Comparison of ENCODE assay signal across 8 cellular contexts in the genomic region with DNA sequence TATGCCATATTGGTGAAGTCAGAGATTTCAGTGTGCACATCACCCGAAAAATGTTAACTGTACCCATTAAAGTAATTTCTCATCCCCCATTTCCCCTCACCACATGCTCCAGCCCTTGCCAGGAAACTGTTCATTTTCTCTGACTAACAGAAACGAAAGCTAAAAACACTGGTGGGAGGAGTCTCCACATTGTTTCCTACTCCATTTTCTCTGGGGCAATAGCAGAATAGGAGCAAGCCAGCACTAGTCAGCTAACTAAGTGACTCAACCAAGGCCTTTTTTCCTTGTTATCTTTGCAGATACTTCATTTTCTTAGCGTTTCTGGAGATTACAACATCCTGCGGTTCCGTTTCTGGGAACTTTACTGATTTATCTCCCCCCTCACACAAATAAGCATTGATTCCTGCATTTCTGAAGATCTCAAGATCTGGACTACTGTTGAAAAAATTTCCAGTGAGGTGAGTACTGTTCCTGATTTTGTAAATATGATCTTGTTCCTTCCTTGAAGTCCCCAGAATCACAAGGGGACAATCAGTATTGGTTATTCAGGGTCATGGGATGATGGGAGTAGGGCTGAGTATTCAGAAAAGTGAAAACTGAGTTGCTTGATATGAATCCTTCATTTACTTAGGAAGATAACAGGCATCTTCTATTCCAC. TPM values are rescaled to one million over a fixed set of nuclear protein-coding genes. Genes with fewer than 3 reads are reported as not detected.
A peak's percentile ranks its signal among the peaks of the same experiment; 100 is the strongest.
DNase-seq lines count a peak whose midpoint lies in the region; ATAC-seq and TF ChIP-seq lines count a peak whose summit lies in the region.

A gene (plus strand): TSS at position 204 of the 658 bp plus-strand sequence. CDS start 4,774 bp downstream, outside the sequence.

- WGBS in prostate gland = 25% methylated on average over 5 of the region's 5 CpGs

- intact Hi-C loops in A673 (cut with micrococcal nuclease; ENCODE audit: unreplicated experiment) = loop anchor here (5.0 to 10.0 kb wide), 3 partner anchors 47 to 1045 kb away; a partner anchor contains a TSS
- intact Hi-C loops in Panc1 (cut with micrococcal nuclease; ENCODE audit: unreplicated experiment) = no loop called here
- intact Hi-C loops in prostate gland (cut with DNase I) = no loop called here

- peak within 1 kb of the TSS; percentile 100 for H3K27ac Mint-ChIP-seq in activated naive CD4-positive, alpha-beta T cell treated with anti-CD3 and anti-CD28 coated beads, Interleukin-2, amount 50 U/mL, for 72 hours

- H3K4me3 ChIP-seq in A673 (ENCODE audit: low read depth, low read length, poor library complexity, severe bottlenecking) (peak within 1 kb of the TSS; percentile 55), Panc1 (ENCODE audit: low read depth in 2 of 2, low read length in 2 of 2) (peak within 1 kb of the TSS; percentile 30 to 36; a peak in 3 of 4 replicates), prostate gland (peak within 1 kb of the TSS; percentile 21 to 26)

- no peaks in the 10 kb centered on the region for H3K27me3 ChIP-seq in A673 (replicated peaks; ENCODE audit: insufficient read depth, low read depth, low read length, poor library complexity)
- H3K27me3 ChIP-seq in Panc1 (ENCODE audit: control insufficient read depth, insufficient read depth, low read length) = peaks cover under 1% of the 10 kb centered on the region; the same call in 1 of the 2 replicates
- no peaks in the 10 kb centered on the region for H3K27me3 ChIP-seq in prostate gland (replicated peaks; ENCODE audit: insufficient read depth)

- peak; percentile 89 for DNase-seq in A673 (ENCODE audit: low spot score)
- DNase-seq in Panc1 (ENCODE audit: low read depth, low spot score) = no peak
- DNase-seq in activated naive CD4-positive, alpha-beta T cell treated with anti-CD3 and anti-CD28 coated beads, Interleukin-2, amount 50 U/mL, for 72 hours (ENCODE audit: low spot score in 2 of 2) = peak; percentile 63 to 64
- peak; percentile 74 for DNase-seq in globus pallidus (ENCODE audit: low spot score)
- peak; percentile 64 for DNase-seq in prostate gland (ENCODE audit: low spot score)
- DNase-seq in NCI-H2107 treated with DMSO at 0.1 percent for 48 hours (lab: John Stamatoyannopoulos, UW; ENCODE audit: unreplicated experiment) = no peak

- H3K36me3 ChIP-seq in A673 (ENCODE audit: insufficient read depth, low read length, poor library complexity, severe bottlenecking) (peaks cover 3% of the 10 kb centered on the region), Panc1 (ENCODE audit: control insufficient read depth, insufficient read depth, low read length) (no peaks in the 10 kb centered on the region), prostate gland (no peaks in the 10 kb centered on the region)

- ATAC-seq in GM18519 (IDR thresholded peaks at IDR 0.05; ENCODE audit: low FRiP score, unreplicated experiment) (peak; percentile 51), HG03060 (IDR thresholded peaks at IDR 0.05; ENCODE audit: low read depth, unreplicated experiment) (peak; percentile 41), Panc1 (no peak)
- peak; percentile 79 to 85 for ATAC-seq in activated naive CD4-positive, alpha-beta T cell treated with anti-CD3 and anti-CD28 coated beads, Interleukin-2, amount 50 U/mL, for 72 hours

- TF ChIP-seq POLR2A in prostate gland (IDR thresholded peaks at IDR 0.05) = peak; percentile 65

- POLR2A ChIA-PET in A673 (lab: Charles Lee; ENCODE audit: low non-redundant PET) (interaction anchor here (0.8 kb wide), 1 partner anchor 506 kb away, joined by 3 read pairs; no protein-coding TSS in a partner anchor), Panc1 (lab: Charles Lee) (no interaction called here)

- BruUV-seq in A673 (replicated peaks; lab: Mats Ljungman, UMichigan) (no TSS peak), Panc1 (replicated peaks; lab: Mats Ljungman, UMichigan) (no TSS peak)

- H3K36me3 Mint-ChIP-seq in activated naive CD4-positive, alpha-beta T cell treated with anti-CD3 and anti-CD28 coated beads, Interleukin-2, amount 50 U/mL, for 72 hours = peaks cover 49 to 84% of the 10 kb centered on the region in 2 donors

- H3K27ac ChIP-seq in A673 (ENCODE audit: low read depth, low read length, poor library complexity, severe bottlenecking) = peak within 1 kb of the TSS; percentile 81
- H3K27ac ChIP-seq in Panc1 (ENCODE audit: low read length) = no peak within 1 kb of the TSS
- H3K27ac ChIP-seq in prostate gland = peak within 1 kb of the TSS; percentile 64 to 79

- peaks cover 28% of the 10 kb centered on the region for H3K4me1 ChIP-seq in A673 (ENCODE audit: insufficient read depth, low read length, poor library complexity, severe bottlenecking)
- H3K4me1 ChIP-seq in Panc1 (ENCODE audit: control insufficient read depth, insufficient read depth, low read length) = no peaks in the 10 kb centered on the region
- no peaks in the 10 kb centered on the region for H3K4me1 ChIP-seq in prostate gland (replicated peaks)

- CTCF ChIA-PET in A673 (lab: Charles Lee) (interaction anchor here (1.0 kb wide), 1 partner anchor 10 kb away, joined by 3 read pairs; no protein-coding TSS in a partner anchor), Panc1 (lab: Charles Lee) (no interaction called here)

- TF ChIP-seq CTCF in A673 (conservative IDR thresholded peaks at IDR 0.05; ENCODE audit: low read depth, low read length) (no peak), Panc1 (IDR thresholded peaks at IDR 0.05) (no peak), prostate gland (IDR thresholded peaks at IDR 0.05) (no peak)

- H3K9me3 ChIP-seq in A673 (ENCODE audit: low read depth, low read length, poor library complexity, severe bottlenecking) (no peaks in the 10 kb centered on the region), Panc1 (ENCODE audit: control insufficient read depth, insufficient read depth, low read depth, low read length) (no peaks in the 10 kb centered on the region), prostate gland (no peaks in the 10 kb centered on the region)

- in situ Hi-C loops in Panc1 (cut with HindIII; ENCODE audit: low pct_unique_long_range_greater_than_20kb, low sequenced_read_pairs) = no loop called here

- peaks cover 0 to 8% of the 10 kb centered on the region in 2 donors for H3K9me3 Mint-ChIP-seq in activated naive CD4-positive, alpha-beta T cell treated with anti-CD3 and anti-CD28 coated beads, Interleukin-2, amount 50 U/mL, for 72 hours

RNA-seq across cellular contexts. Expression of the gene that starts here (rescaled TPM):
- total RNA-seq in A673 (2021) = 68.1 and 87.4 TPM in 2 replicates
- 0.36 TPM for total RNA-seq in Panc1 (2021; ENCODE audit: unreplicated experiment)
- polyA plus RNA-seq in Panc1 (2012; ENCODE audit: insufficient read length) = not detected
- 100 to 1,000 TPM; 226 to 314 TPM for total RNA-seq in activated naive CD4-positive, alpha-beta T cell treated with anti-CD3 and anti-CD28 coated beads, Interleukin-2, amount 50 U/mL, for 72 hours
- total RNA-seq in prostate gland = 10 to 100 TPM; 18.2 to 61.3 TPM

Comparison
In these comparisons a context has a peak if more than half of its experiments do, and no peak if none do; other contexts are left out.
1. RNA of the gene that starts here (total RNA-seq): 226 to 314 TPM in activated naive CD4-positive, alpha-beta T cell treated with anti-CD3 and anti-CD28 coated beads, Interleukin-2, amount 50 U/mL, for 72 hours, 68.1 to 87.4 TPM in A673 and 18.2 to 61.3 TPM in prostate gland; 0.36 TPM in Panc1 (single experiment); every median in the first group is over 10 times any median in the second.
2. DNase-seq: peak in A673 (single experiment), activated naive CD4-positive, alpha-beta T cell treated with anti-CD3 and anti-CD28 coated beads, Interleukin-2, amount 50 U/mL, for 72 hours (2 of 2), globus pallidus (single experiment) and prostate gland (single experiment); none in Panc1 (single experiment) and NCI-H2107 treated with DMSO at 0.1 percent for 48 hours (single experiment).
3. Peak in every context shown above with its lines, with median percentiles within 50 percentile points of each other: H3K4me3 ChIP-seq.